In genomic region chr9:126009047-126009446, GRCh38 we compare ENCODE assay signal across 14 cellular contexts.
DNase-seq lines count a peak whose midpoint lies in the region; TF ChIP-seq lines count a peak whose summit lies in the region.
"Had no signal": no experiment of that assay in that cellular context is flagged by ENCODE, and none has a peak within 500 bp of the region (broad histone marks: within the 10 kb centered on the region; RNA-seq: fewer than 3 reads in every experiment).

No MANE protein-coding gene starts in this region.

- 87 to 94% (median 94%) methylated on average over 2 of the region's 2 CpGs for WGBS in spleen, 5 donors

- H3K27me3 ChIP-seq in osteoblast (ENCODE audit: insufficient read depth, low read length) (no peaks in the 10 kb centered on the region), spleen (replicated peaks in 1 of 7) (no peaks in the 10 kb centered on the region)

- no peak overlapping the region for H3K27ac Mint-ChIP-seq in activated CD4-positive, alpha-beta T cell treated with anti-CD3 and anti-CD28 coated beads, Interleukin-2, amount 10 ng/mL, durations not matched to agents 24 days and 14 days
- H3K27ac Mint-ChIP-seq in chondrocyte (ENCODE audit: unreplicated experiment), result peak overlapping the region; percentile 32
- H3K27ac Mint-ChIP-seq: activated T-cell treated with anti-CD3 and anti-CD28 coated beads, Interleukin-2, amount 50 U/mL, for 72 hours had no signal

- H3K27ac ChIP-seq in osteoblast (ENCODE audit: low read depth, low read length) (no peak overlapping the region), spleen (no peak overlapping the region)

- H3K36me3 ChIP-seq in osteoblast (ENCODE audit: insufficient read depth, low read length) (no peaks in the 10 kb centered on the region), spleen (no peaks in the 10 kb centered on the region)

- peak; percentile 39 for TF ChIP-seq CTCF in LNCAP (IDR thresholded peaks at IDR 0.05)
- TF ChIP-seq CTCF in chondrocyte (IDR thresholded peaks at IDR 0.05), result peak; percentile 47
- peak; percentile 24 for TF ChIP-seq CTCF in osteoblast (IDR thresholded peaks at IDR 0.05; ENCODE audit: extremely low read depth, low read depth, low read length)
- TF ChIP-seq CTCF in spleen (IDR thresholded peaks at IDR 0.05 in 8 of 11, conservative IDR thresholded peaks at IDR 0.05 in 3 of 11), result no peak

- H3K9me3 ChIP-seq in osteoblast (ENCODE audit: low read depth, low read length) (no peaks in the 10 kb centered on the region), spleen (peaks cover 0 to 46% (median 31%) of the 10 kb centered on the region in 8 donors)

- no peaks in the 10 kb centered on the region for H3K36me3 Mint-ChIP-seq in activated CD4-positive, alpha-beta T cell treated with anti-CD3 and anti-CD28 coated beads, Interleukin-2, amount 10 ng/mL, durations not matched to agents 24 days and 14 days (ENCODE audit: low read depth)
- H3K36me3 Mint-ChIP-seq in chondrocyte (ENCODE audit: low read depth), result peaks cover 3% of the 10 kb centered on the region

- H3K4me1 ChIP-seq in osteoblast (ENCODE audit: insufficient read depth, low read length), result no peaks in the 10 kb centered on the region
- no peaks in the 10 kb centered on the region for H3K4me1 ChIP-seq in spleen

- no peak overlapping the region for H2AFZ ChIP-seq in osteoblast (ENCODE audit: low read length)

- H3K4me3 Mint-ChIP-seq in activated CD4-positive, alpha-beta T cell treated with anti-CD3 and anti-CD28 coated beads, Interleukin-2, amount 10 ng/mL, durations not matched to agents 24 days and 14 days, result no peak overlapping the region
- H3K4me3 Mint-ChIP-seq in chondrocyte (ENCODE audit: unreplicated experiment), result no peak overlapping the region
- H3K4me3 Mint-ChIP-seq: activated T-cell treated with anti-CD3 and anti-CD28 coated beads, Interleukin-2, amount 50 U/mL, for 72 hours had no signal

- no peak overlapping the region for H3K4me2 ChIP-seq in osteoblast (ENCODE audit: insufficient read depth, low read length)

- intact Hi-C loops in activated CD4-positive, alpha-beta T cell treated with anti-CD3 and anti-CD28 coated beads, Interleukin-2, amount 10 ng/mL, durations not matched to agents 24 days and 14 days (cut with micrococcal nuclease), result no loop called here
- intact Hi-C loops in spleen (cut with DNase I; ENCODE audit: low total_unique reads), result no loop called here

- no peaks in the 10 kb centered on the region for H3K79me2 ChIP-seq in osteoblast (ENCODE audit: insufficient read depth, low read length)

- H3K4me3 ChIP-seq in osteoblast (ENCODE audit: insufficient read depth, low read length) (no peak overlapping the region), spleen (no peak overlapping the region)

- no peaks in the 10 kb centered on the region for H3K27me3 Mint-ChIP-seq in activated CD4-positive, alpha-beta T cell treated with anti-CD3 and anti-CD28 coated beads, Interleukin-2, amount 10 ng/mL, durations not matched to agents 24 days and 14 days
- peaks cover 5% of the 10 kb centered on the region for H3K27me3 Mint-ChIP-seq in chondrocyte (ENCODE audit: low read depth)

- H3K4me1 Mint-ChIP-seq in activated CD4-positive, alpha-beta T cell treated with anti-CD3 and anti-CD28 coated beads, Interleukin-2, amount 10 ng/mL, durations not matched to agents 24 days and 14 days, result no peaks in the 10 kb centered on the region
- no peaks in the 10 kb centered on the region for H3K4me1 Mint-ChIP-seq in chondrocyte (ENCODE audit: low read depth)

- peaks cover 18% of the 10 kb centered on the region for H3K9me3 Mint-ChIP-seq in activated CD4-positive, alpha-beta T cell treated with anti-CD3 and anti-CD28 coated beads, Interleukin-2, amount 10 ng/mL, durations not matched to agents 24 days and 14 days
- H3K9me3 Mint-ChIP-seq in chondrocyte (ENCODE audit: low read depth), result peaks cover 22% of the 10 kb centered on the region

- H4K20me1 ChIP-seq in osteoblast (ENCODE audit: insufficient read depth, low read length), result no peaks in the 10 kb centered on the region

- TF ChIP-seq POLR2A in spleen (IDR thresholded peaks at IDR 0.05), result no peak

- peak; percentile 13 for DNase-seq in activated CD4-positive, alpha-beta T cell treated with anti-CD3 and anti-CD28 coated beads for 48 hours
- DNase-seq in activated CD4-positive, alpha-beta T cell treated with anti-CD3 and anti-CD28 coated beads, Interleukin-2, amount 10 ng/mL, durations not matched to agents 24 days and 14 days, result no peak
- DNase-seq in chondrocyte (ENCODE audit: low spot score), result no peak
- no peak for DNase-seq in osteoblast (ENCODE audit: insufficient read length, low spot score, missing footprints)
- no peak for DNase-seq in NCI-H2107 treated with DMSO at 0.1 percent for 48 hours (lab: John Stamatoyannopoulos, UW; ENCODE audit: unreplicated experiment)
- no peak for DNase-seq in spleen
- DNase-seq in NCI-H2081 (lab: John Stamatoyannopoulos, UW), result no peak
- DNase-seq: activated T-cell treated with anti-CD3 and anti-CD28 coated beads, Interleukin-2, amount 50 U/mL, for 72 hours; aorta; GDM1; mammary epithelial cell; MV-4-11; NCI-H510A treated with DMSO at 0.1 percent for 48 hours had no signal

Comparison
In these comparisons a context has a peak if more than half of its experiments do, and no peak if none do; other contexts are left out.
1. CTCF ChIP-seq: peak in LNCAP (single experiment), chondrocyte (single experiment) and osteoblast (single experiment); none in spleen (0 of 11).